Comparison of ENCODE assay signal across 1 cellular context in genomic region chr6:32153835-32154513, GRCh38.
TF ChIP-seq lines count a peak whose summit lies in the region.

Gene PPT2 (plus strand): TSS chr6:32154141. CDS start chr6:32154595, 454 bp downstream.

TF ChIP-seq in HepG2, 621 proteins besides CTCF, POLR2A, EP300 and RAD21 (continued from another document and continues in another):
- peak; percentile 73; the same call in 1 of the 2 replicates for TF ChIP-seq KIAA2018 (CRISPR knock-in tag; IDR thresholded peaks at IDR 0.05; ENCODE audit: borderline replicate concordance)
- peak; percentile 41; the same call in 1 of the 2 replicates for TF ChIP-seq KDM4B (CRISPR knock-in tag; IDR thresholded peaks at IDR 0.05)
- TF ChIP-seq TEAD3 (CRISPR knock-in tag; optimal IDR thresholded peaks at IDR 0.05; ENCODE audit: borderline replicate concordance) = no peak
- no peak for TF ChIP-seq CCDC6 (CRISPR knock-in tag; IDR thresholded peaks at IDR 0.05)
- peak; percentile 76; the same call in 1 of the 2 replicates for TF ChIP-seq ZNF773 (CRISPR knock-in tag; IDR thresholded peaks at IDR 0.05; ENCODE audit: borderline replicate concordance)
- no peak for TF ChIP-seq ZFP62 (CRISPR knock-in tag; IDR thresholded peaks at IDR 0.05)
- 0 out of 2 replicates have a peak, but pooled peaks have one; percentile 65 for TF ChIP-seq ZNF775 (CRISPR knock-in tag; IDR thresholded peaks at IDR 0.05; ENCODE audit: borderline replicate concordance)
- TF ChIP-seq FOXC1 (CRISPR knock-in tag; IDR thresholded peaks at IDR 0.05; ENCODE audit: borderline replicate concordance) = peak; percentile 78
- no peak for TF ChIP-seq HHEX (CRISPR knock-in tag; IDR thresholded peaks at IDR 0.05)
- TF ChIP-seq LBX2 (CRISPR knock-in tag; IDR thresholded peaks at IDR 0.05; ENCODE audit: borderline replicate concordance) = no peak
- no peak for TF ChIP-seq ZNF616 (CRISPR knock-in tag; IDR thresholded peaks at IDR 0.05; ENCODE audit: low read depth)
- TF ChIP-seq CENPT (CRISPR knock-in tag; IDR thresholded peaks at IDR 0.05; ENCODE audit: low read depth) = peak; percentile 16; the same call in 1 of the 2 replicates
- TF ChIP-seq POLR2AphosphoS5 (IDR thresholded peaks at IDR 0.05; ENCODE audit: low read depth, low read length) = peak; percentile 61
- TF ChIP-seq ZNF292 (CRISPR knock-in tag; IDR thresholded peaks at IDR 0.05; ENCODE audit: borderline replicate concordance, low read depth) = no peak
- TF ChIP-seq ZNF781 (CRISPR knock-in tag; IDR thresholded peaks at IDR 0.05; ENCODE audit: borderline replicate concordance, not compliant biosample characterization) = no peak
- TF ChIP-seq ZNF350 (CRISPR knock-in tag; IDR thresholded peaks at IDR 0.05; ENCODE audit: borderline replicate concordance, low read depth) = peak; percentile 96
- no peak for TF ChIP-seq GTF3A (CRISPR knock-in tag; conservative IDR thresholded peaks at IDR 0.05)
- 0 out of 2 replicates have a peak, but pooled peaks have one; percentile 50 for TF ChIP-seq ZBTB34 (CRISPR knock-in tag; IDR thresholded peaks at IDR 0.05)
- no peak for TF ChIP-seq SMC3 (IDR thresholded peaks at IDR 0.05; ENCODE audit: low read length)
- no peak; the same call in 1 of the 2 replicates for TF ChIP-seq ZNF891 (CRISPR knock-in tag; IDR thresholded peaks at IDR 0.05)
- no peak for TF ChIP-seq ZNF704 (CRISPR knock-in tag; IDR thresholded peaks at IDR 0.05; ENCODE audit: borderline replicate concordance)
- TF ChIP-seq SCMH1 (CRISPR knock-in tag; IDR thresholded peaks at IDR 0.05; ENCODE audit: borderline replicate concordance) = no peak
- no peak for TF ChIP-seq PHB2 (IDR thresholded peaks at IDR 0.05; ENCODE audit: partially characterized antibody)
- TF ChIP-seq KLF12 (CRISPR knock-in tag; IDR thresholded peaks at IDR 0.05; ENCODE audit: borderline replicate concordance) = peak; percentile 68; the same call in 1 of the 2 replicates
- no peak; the same call in 1 of the 2 replicates for TF ChIP-seq KAT7 (CRISPR knock-in tag; IDR thresholded peaks at IDR 0.05; ENCODE audit: borderline replicate concordance)
- peak; percentile 54; the same call in 1 of the 2 replicates for TF ChIP-seq ZNF510 (CRISPR knock-in tag; IDR thresholded peaks at IDR 0.05; ENCODE audit: low read depth)
- no peak for TF ChIP-seq MZF1 (CRISPR knock-in tag; IDR thresholded peaks at IDR 0.05; ENCODE audit: borderline replicate concordance)
- peak; percentile 64; the same call in 1 of the 2 replicates for TF ChIP-seq HNF1A (IDR thresholded peaks at IDR 0.05; ENCODE audit: low read depth)
- TF ChIP-seq HNF1A (CRISPR knock-in tag; IDR thresholded peaks at IDR 0.05; ENCODE audit: borderline replicate concordance) = peak; percentile 76
- TF ChIP-seq KDM5A (IDR thresholded peaks at IDR 0.05; ENCODE audit: borderline replicate concordance, low read length) = peak; percentile 92; the same call in 1 of the 2 replicates
- no peak; the same call in 1 of the 2 replicates for TF ChIP-seq ZFP82 (CRISPR knock-in tag; IDR thresholded peaks at IDR 0.05; ENCODE audit: borderline replicate concordance)
- TF ChIP-seq ZBTB2 (CRISPR knock-in tag; IDR thresholded peaks at IDR 0.05; ENCODE audit: low read depth) = 0 out of 2 replicates have a peak, but pooled peaks have one; percentile 14
- TF ChIP-seq SRSF4 (IDR thresholded peaks at IDR 0.05; ENCODE audit: low read depth, low read length, poor library complexity, severe bottlenecking) = no peak
- TF ChIP-seq KLF13 (CRISPR knock-in tag; IDR thresholded peaks at IDR 0.05) = peak; percentile 90; the same call in 1 of the 2 replicates
- TF ChIP-seq ZNF3 (CRISPR knock-in tag; IDR thresholded peaks at IDR 0.05) = no peak
- no peak; the same call in 1 of the 2 replicates for TF ChIP-seq ZNF749 (CRISPR knock-in tag; IDR thresholded peaks at IDR 0.05; ENCODE audit: borderline replicate concordance)
- no peak for TF ChIP-seq MXD1 (CRISPR knock-in tag; IDR thresholded peaks at IDR 0.05)
- peak; percentile 36 for TF ChIP-seq TBL1XR1 (IDR thresholded peaks at IDR 0.05; ENCODE audit: borderline replicate concordance, low read length, partially characterized antibody)
- 0 out of 2 replicates have a peak, but pooled peaks have one; percentile 13 for TF ChIP-seq MLX (CRISPR knock-in tag; IDR thresholded peaks at IDR 0.05)
- peak; percentile 39; the same call in 1 of the 2 replicates for TF ChIP-seq SP5 (CRISPR knock-in tag; IDR thresholded peaks at IDR 0.05; ENCODE audit: borderline replicate concordance, low read depth)
- no peak for TF ChIP-seq KDM5B (CRISPR knock-in tag; IDR thresholded peaks at IDR 0.05; ENCODE audit: borderline replicate concordance)
- no peak for TF ChIP-seq NFRKB (IDR thresholded peaks at IDR 0.05)
- TF ChIP-seq ZNF225 (CRISPR knock-in tag; IDR thresholded peaks at IDR 0.05) = peak; percentile 84; the same call in 1 of the 2 replicates
- no peak for TF ChIP-seq ZNF451 (CRISPR knock-in tag; IDR thresholded peaks at IDR 0.05)
- TF ChIP-seq ZNF33B (CRISPR knock-in tag; IDR thresholded peaks at IDR 0.05) = peak; percentile 81; the same call in 1 of the 2 replicates
